Comparison of ENCODE assay signal across 8 cellular contexts in genomic region chr16:84511821-84512220, GRCh38. TPM values are rescaled to one million over a fixed set of nuclear protein-coding genes. Genes with fewer than 3 reads are reported as not detected.
A peak's percentile ranks its signal among the peaks of the same experiment; 100 is the strongest.
DNase-seq lines count a peak whose midpoint lies in the region; ATAC-seq and TF ChIP-seq lines count a peak whose summit lies in the region.
"Had no signal": no experiment of that assay in that cellular context is flagged by ENCODE, and none has a peak within 500 bp of the region (broad histone marks: within the 10 kb centered on the region; RNA-seq: fewer than 3 reads in every experiment).

No MANE protein-coding gene starts in this region.

- H3K36me3 ChIP-seq in CD4-positive, CD25-positive, alpha-beta regulatory T cell (ENCODE audit: control insufficient read depth, insufficient read depth, low read length), result no peaks in the 10 kb centered on the region
- H3K36me3 ChIP-seq in HCT116 (ENCODE audit: control insufficient read depth in 1 of 2, insufficient read depth in 2 of 2, low read length in 2 of 2), result no peaks in the 10 kb centered on the region
- H3K36me3 ChIP-seq in neutrophil, result no peaks in the 10 kb centered on the region
- no peaks in the 10 kb centered on the region for H3K36me3 ChIP-seq in vagina
- H3K36me3 ChIP-seq: stomach had no signal

- H3K4me1 Mint-ChIP-seq in CD4-positive, CD25-positive, alpha-beta regulatory T cell, result peaks cover 30 to 72% (median 51%) of the 10 kb centered on the region in 4 donors
- H3K4me1 Mint-ChIP-seq in activated T-helper 17 cell treated with anti-CD3 and anti-CD28 coated beads, Interleukin-2, amount 50 U/mL, for 72 hours, result peaks cover 41% of the 10 kb centered on the region

- TF ChIP-seq CTCF in HCT116 (IDR thresholded peaks at IDR 0.05 in 2 of 3, conservative IDR thresholded peaks at IDR 0.05 in 1 of 3; ENCODE audit: borderline replicate concordance in 1 of 3, insufficient read depth in 1 of 3, low read depth in 2 of 3, low read length in 2 of 3) (no peak), neutrophil (IDR thresholded peaks at IDR 0.05) (no peak), vagina (IDR thresholded peaks at IDR 0.05) (no peak)

- no peaks in the 10 kb centered on the region for H3K79me2 ChIP-seq in HCT116 (ENCODE audit: insufficient read depth, low read length)

- H3K9me3 Mint-ChIP-seq in CD4-positive, CD25-positive, alpha-beta regulatory T cell, result peaks cover 0 to 2% (median 0%) of the 10 kb centered on the region in 7 donors
- H3K9me3 Mint-ChIP-seq in activated T-helper 17 cell treated with anti-CD3 and anti-CD28 coated beads, Interleukin-2, amount 50 U/mL, for 72 hours, result no peaks in the 10 kb centered on the region

- H3K9me3 ChIP-seq in CD4-positive, CD25-positive, alpha-beta regulatory T cell (ENCODE audit: control insufficient read depth in 2 of 2, low read length in 2 of 2), result no peaks in the 10 kb centered on the region
- H3K9me3 ChIP-seq in HCT116 (ENCODE audit: control insufficient read depth in 1 of 2, insufficient read depth in 1 of 2, low read depth in 1 of 2, low read length in 2 of 2) (no peaks in the 10 kb centered on the region), neutrophil (no peaks in the 10 kb centered on the region), vagina (no peaks in the 10 kb centered on the region)
- H3K9me3 ChIP-seq: stomach had no signal

- TF ChIP-seq POLR2A in HCT116 (IDR thresholded peaks at IDR 0.05; ENCODE audit: borderline replicate concordance, extremely low read depth, insufficient read depth, insufficient read length) (no peak), vagina (IDR thresholded peaks at IDR 0.05) (no peak)

- no peak for TF ChIP-seq RAD21 in HCT116 (IDR thresholded peaks at IDR 0.05; ENCODE audit: low read depth)

- H3K27me3 ChIP-seq in CD4-positive, CD25-positive, alpha-beta regulatory T cell (ENCODE audit: control insufficient read depth, insufficient read depth, low read length), result no peaks in the 10 kb centered on the region
- H3K27me3 ChIP-seq in HCT116 (ENCODE audit: insufficient read depth, low read length) (no peaks in the 10 kb centered on the region), neutrophil (no peaks in the 10 kb centered on the region), vagina (no peaks in the 10 kb centered on the region)
- H3K27me3 ChIP-seq: stomach had no signal

- H2AFZ ChIP-seq in HCT116 (ENCODE audit: low read depth, low read length, poor library complexity, severe bottlenecking), result peak overlapping the region; percentile 79

- DNase-seq in CD4-positive, CD25-positive, alpha-beta regulatory T cell, result no peak
- DNase-seq in HCT116 (ENCODE audit: low read depth, low spot score), result no peak
- no peak for DNase-seq in cerebellum (ENCODE audit: low spot score)
- DNase-seq in activated effector memory CD4-positive, alpha-beta T cell treated with Interleukin-2 at 50 U/mL for 16 hours, result no peak
- DNase-seq in vagina (ENCODE audit: extremely low spot score in 2 of 2), result no peak

- peak overlapping the region; percentile 74 to 85 (median 82) for H3K27ac Mint-ChIP-seq in CD4-positive, CD25-positive, alpha-beta regulatory T cell
- H3K27ac Mint-ChIP-seq in activated T-helper 17 cell treated with anti-CD3 and anti-CD28 coated beads, Interleukin-2, amount 50 U/mL, for 72 hours, result no peak overlapping the region

- no peak for ATAC-seq in CD4-positive, CD25-positive, alpha-beta regulatory T cell (ENCODE audit: low read depth in 2 of 2)
- no peak for ATAC-seq in HCT116
- ATAC-seq in activated T-helper 17 cell treated with anti-CD3 and anti-CD28 coated beads, Interleukin-2, amount 50 U/mL, for 72 hours (replicated peaks), result no peak

- CTCF ChIA-PET in HCT116 (lab: Charles Lee), result interaction anchor here (1.1 to 3.7 kb wide), 6 partner anchors 71 to 325 kb away, joined by 3 to 44 read pairs (median 8); partner anchors contain the start of gene TAF1C

- H3K9me2 ChIP-seq in HCT116 (ENCODE audit: insufficient read depth), result no peaks in the 10 kb centered on the region

- H4K20me1 ChIP-seq in HCT116 (ENCODE audit: insufficient read depth), result no peaks in the 10 kb centered on the region

- BruUV-seq in HCT116 (replicated peaks; lab: Mats Ljungman, UMichigan), result no TSS peak

- peak overlapping the region; percentile 20; the same call in 1 of the 2 replicates for H3K9ac ChIP-seq in HCT116 (ENCODE audit: low read length)

- H3K4me3 ChIP-seq in CD4-positive, CD25-positive, alpha-beta regulatory T cell (ENCODE audit: low read depth, low read length), result peak overlapping the region; percentile 50
- H3K4me3 ChIP-seq in HCT116 (replicated peaks in 1 of 2; ENCODE audit: low read depth in 1 of 2, low read length in 2 of 2), result no peak overlapping the region; a peak in 1 of 4 replicates
- no peak overlapping the region for H3K4me3 ChIP-seq in neutrophil (ENCODE audit: low read depth in 1 of 2, low read length in 1 of 2)
- H3K4me3 ChIP-seq in vagina, result no peak overlapping the region
- H3K4me3 ChIP-seq: stomach had no signal

- peak overlapping the region; percentile 85 for H3K27ac ChIP-seq in CD4-positive, CD25-positive, alpha-beta regulatory T cell (ENCODE audit: insufficient read depth, low read length, poor library complexity, severe bottlenecking)
- H3K27ac ChIP-seq in HCT116 (ENCODE audit: low read depth, low read length) (no peak overlapping the region), neutrophil (peak overlapping the region; percentile 23), vagina (no peak overlapping the region)
- H3K27ac ChIP-seq: stomach had no signal

- H3K4me2 ChIP-seq in HCT116 (ENCODE audit: low read length), result peak overlapping the region; percentile 68

- POLR2A ChIA-PET in HCT116 (lab: Charles Lee), result interaction anchor here (1.8 kb wide), 1 partner anchor 107 kb away, joined by 6 read pairs; no protein-coding TSS in a partner anchor

- RAD21 ChIA-PET in HCT116 (lab: Charles Lee; ENCODE audit: low non-redundant PET in 1 of 2, low total read pairs in 2 of 2, uncharacterized antibody in 2 of 2, unreplicated experiment in 2 of 2), result interaction anchor here in 1 of 2 experiments (1.1 kb wide), 1 partner anchor 111 kb away, joined by 4 read pairs; no protein-coding TSS in a partner anchor

- peak overlapping the region in 2 of 4 donors; percentile 56 to 79 for H3K4me3 Mint-ChIP-seq in CD4-positive, CD25-positive, alpha-beta regulatory T cell
- H3K4me3 Mint-ChIP-seq in activated T-helper 17 cell treated with anti-CD3 and anti-CD28 coated beads, Interleukin-2, amount 50 U/mL, for 72 hours, result peak overlapping the region; percentile 15

- no peaks in the 10 kb centered on the region for H3K27me3 Mint-ChIP-seq in CD4-positive, CD25-positive, alpha-beta regulatory T cell
- H3K27me3 Mint-ChIP-seq in activated T-helper 17 cell treated with anti-CD3 and anti-CD28 coated beads, Interleukin-2, amount 50 U/mL, for 72 hours, result no peaks in the 10 kb centered on the region

- no peaks in the 10 kb centered on the region for H3K36me3 Mint-ChIP-seq in CD4-positive, CD25-positive, alpha-beta regulatory T cell
- no peaks in the 10 kb centered on the region for H3K36me3 Mint-ChIP-seq in activated T-helper 17 cell treated with anti-CD3 and anti-CD28 coated beads, Interleukin-2, amount 50 U/mL, for 72 hours (ENCODE audit: low read depth)

- intact Hi-C loops in HCT116 (cut with micrococcal nuclease) (loop anchor here (1.0 kb wide), 3 partner anchors 110 to 458 kb away; no protein-coding TSS in a partner anchor), vagina (cut with DNase I) (loop anchor here (2.0 to 5.0 kb wide), 2 partner anchors 111 to 215 kb away; no protein-coding TSS in a partner anchor)

- peaks cover 68% of the 10 kb centered on the region for H3K4me1 ChIP-seq in CD4-positive, CD25-positive, alpha-beta regulatory T cell (ENCODE audit: control insufficient read depth, insufficient read depth, low read length, poor library complexity, severe bottlenecking)
- H3K4me1 ChIP-seq in HCT116 (ENCODE audit: control insufficient read depth in 1 of 2, insufficient read depth in 2 of 2, low read length in 2 of 2) (peaks cover 0 to 19% of the 10 kb centered on the region in 2 experiments; a peak in 3 of 4 replicates), neutrophil (ENCODE audit: control insufficient read depth in 1 of 2, insufficient read depth in 1 of 2, low read depth in 1 of 2, low read length in 1 of 2) (peaks cover 48 to 59% of the 10 kb centered on the region in 2 experiments), vagina (peaks cover 5% of the 10 kb centered on the region)

TF ChIP-seq in HCT116, 20 proteins besides CTCF, POLR2A, EP300 and RAD21:
- TF ChIP-seq ZNF274 (IDR thresholded peaks at IDR 0.05; ENCODE audit: low read depth, low read length) (no peak), EGR1 (IDR thresholded peaks at IDR 0.05; ENCODE audit: low read depth) (no peak), SRF (IDR thresholded peaks at IDR 0.05; ENCODE audit: low read depth) (no peak), SIN3A (IDR thresholded peaks at IDR 0.05; ENCODE audit: low read depth) (no peak), TCF7L2 (IDR thresholded peaks at IDR 0.05; ENCODE audit: borderline replicate concordance, extremely low read depth, insufficient read depth, insufficient read length) (no peak), FOSL1 (IDR thresholded peaks at IDR 0.05; ENCODE audit: low read depth) (no peak), ZFX (IDR thresholded peaks at IDR 0.05) (no peak), EZH2phosphoT487 (IDR thresholded peaks at IDR 0.05; ENCODE audit: borderline replicate concordance) (no peak), CEBPB (IDR thresholded peaks at IDR 0.05; ENCODE audit: low read depth) (no peak), EZH2 (IDR thresholded peaks at IDR 0.05) (no peak)

RNA-seq across cellular contexts. Expression of gene MEAK7, which starts 7.4 kb away (rescaled TPM):
- 11.9 TPM for total RNA-seq in CD4-positive, CD25-positive, alpha-beta regulatory T cell
- 1 to 10 TPM; 5.8 to 9.1 (median 7.5) TPM for polyA plus RNA-seq in CD4-positive, CD25-positive, alpha-beta regulatory T cell
- total RNA-seq in HCT116 (2021; ENCODE audit: unreplicated experiment) (32.2 TPM), cerebellum (29.7 TPM), vagina (28.5 TPM)
- 21.3 and 23.4 TPM in 2 replicates for polyA plus RNA-seq in HCT116 (2012)
- total RNA-seq in activated T-helper 17 cell treated with anti-CD3 and anti-CD28 coated beads, Interleukin-2, amount 50 U/mL, for 72 hours, result 10 to 100 TPM; 18.5 to 28.5 TPM

Comparison
In these comparisons a context has a peak if more than half of its experiments do, and no peak if none do; other contexts are left out.
1. H3K27ac ChIP-seq: peak in CD4-positive, CD25-positive, alpha-beta regulatory T cell (single experiment) and neutrophil (single experiment); none in HCT116 (single experiment) and vagina (single experiment).